In the genomic region with DNA sequence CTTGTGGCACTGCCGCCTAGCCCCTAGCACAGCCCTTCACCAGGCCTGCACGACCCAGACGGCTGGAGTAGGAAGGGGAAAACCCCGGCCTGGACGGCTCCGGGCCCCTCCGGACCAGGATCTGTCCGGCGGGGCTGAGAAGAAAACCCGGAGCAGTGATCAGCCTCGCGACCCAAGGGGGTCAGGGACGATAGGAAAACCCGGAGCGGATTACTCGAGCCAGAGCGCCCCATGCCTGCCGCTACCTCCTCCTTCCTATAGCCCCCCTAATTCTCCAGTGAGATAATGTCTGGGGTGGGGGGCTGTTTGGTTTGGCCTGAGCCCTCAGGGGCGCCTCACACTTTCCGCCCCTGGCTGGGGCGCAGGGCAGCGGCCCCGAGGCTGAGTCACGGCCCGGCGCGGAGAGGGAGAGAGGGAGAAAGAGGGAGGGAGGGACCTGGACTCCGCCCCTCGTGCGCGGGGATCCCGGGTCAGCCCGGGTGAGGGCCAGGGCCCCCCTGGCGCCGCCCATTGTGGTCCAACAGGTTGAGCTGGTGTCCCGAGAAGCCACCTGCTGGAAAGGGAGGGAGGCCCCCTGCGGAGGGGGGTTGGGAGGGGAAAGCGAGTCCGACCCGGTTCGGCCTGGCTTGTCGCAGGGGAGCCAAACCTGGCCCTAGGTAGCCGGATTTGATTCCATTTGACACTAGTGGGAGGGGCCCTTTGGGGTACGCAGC, we compare ENCODE assay signal across 8 cellular contexts. TPM values are rescaled to one million over a fixed set of nuclear protein-coding genes. Genes with fewer than 3 reads are reported as not detected.
DNase-seq lines count a peak whose midpoint lies in the region; ATAC-seq and TF ChIP-seq lines count a peak whose summit lies in the region.

No MANE protein-coding gene starts in this region.

- H3K27ac ChIP-seq in HCT116 (ENCODE audit: low read depth, low read length) (peak overlapping the region; percentile 99), temporal lobe (ENCODE audit: low read depth, low read length) (peak overlapping the region; percentile 94)

- no peaks in the 10 kb centered on the region for H3K9me2 ChIP-seq in HCT116 (ENCODE audit: insufficient read depth)

- no peak for TF ChIP-seq CTCF in HCT116 (IDR thresholded peaks at IDR 0.05 in 2 of 3, conservative IDR thresholded peaks at IDR 0.05 in 1 of 3; ENCODE audit: borderline replicate concordance in 1 of 3, insufficient read depth in 1 of 3, low read depth in 2 of 3, low read length in 2 of 3)

- no peak overlapping the region for H2AFZ ChIP-seq in HCT116 (ENCODE audit: low read depth, low read length, poor library complexity, severe bottlenecking)

- peaks cover 33% of the 10 kb centered on the region for H3K79me2 ChIP-seq in HCT116 (ENCODE audit: insufficient read depth, low read length)

- H3K27ac Mint-ChIP-seq in activated naive CD4-positive, alpha-beta T cell treated with anti-CD3 and anti-CD28 coated beads, Interleukin-2, amount 50 U/mL, for 72 hours, result peak overlapping the region; percentile 92

- peak; percentile 90 for DNase-seq in HCT116 (ENCODE audit: low read depth, low spot score)
- peak; percentile 86 for DNase-seq in NCI-H1092 (lab: John Stamatoyannopoulos, UW)
- peak; percentile 90 for DNase-seq in SKM-1 treated with dmso at 0.1 percent for 144 hours (lab: John Stamatoyannopoulos, UW; ENCODE audit: unreplicated experiment)
- DNase-seq in activated naive CD4-positive, alpha-beta T cell treated with anti-CD3 and anti-CD28 coated beads, Interleukin-2, amount 50 U/mL, for 72 hours (ENCODE audit: low spot score in 2 of 2), result peak; percentile 87 to 93
- peak; percentile 89 for DNase-seq in globus pallidus (ENCODE audit: low spot score)
- peak; percentile 82 for DNase-seq in occipital lobe (lab: John Stamatoyannopoulos, UW)

- H3K4me1 ChIP-seq in ES-I3 (ENCODE audit: insufficient read depth, low read length) (peaks cover 7% of the 10 kb centered on the region; the same call in 1 of the 2 replicates), HCT116 (ENCODE audit: control insufficient read depth in 1 of 2, insufficient read depth in 2 of 2, low read length in 2 of 2) (peaks cover 26 to 60% of the 10 kb centered on the region in 2 experiments)

- H3K4me2 ChIP-seq in HCT116 (ENCODE audit: low read length), result peak overlapping the region; percentile 96

- H3K9me3 Mint-ChIP-seq in activated naive CD4-positive, alpha-beta T cell treated with anti-CD3 and anti-CD28 coated beads, Interleukin-2, amount 50 U/mL, for 72 hours, result no peaks in the 10 kb centered on the region

- peak overlapping the region; percentile 85 to 98 for H3K4me3 ChIP-seq in HCT116 (replicated peaks in 1 of 2; ENCODE audit: low read depth in 1 of 2, low read length in 2 of 2)

- H3K36me3 ChIP-seq in ES-I3 (ENCODE audit: insufficient read depth, low read length) (no peaks in the 10 kb centered on the region), HCT116 (ENCODE audit: control insufficient read depth in 1 of 2, insufficient read depth in 2 of 2, low read length in 2 of 2) (no peaks in the 10 kb centered on the region; a peak in 1 of 4 replicates)

- no peaks in the 10 kb centered on the region for H4K20me1 ChIP-seq in HCT116 (ENCODE audit: insufficient read depth)

- H3K9me3 ChIP-seq in ES-I3 (ENCODE audit: control insufficient read depth, insufficient read depth, low read length) (no peaks in the 10 kb centered on the region), HCT116 (ENCODE audit: control insufficient read depth in 1 of 2, insufficient read depth in 1 of 2, low read depth in 1 of 2, low read length in 2 of 2) (no peaks in the 10 kb centered on the region)

- peak; percentile 58 for ATAC-seq in HCT116
- ATAC-seq in activated naive CD4-positive, alpha-beta T cell treated with anti-CD3 and anti-CD28 coated beads, Interleukin-2, amount 50 U/mL, for 72 hours, result peak; percentile 59 to 71

- H3K9ac ChIP-seq in ES-I3 (ENCODE audit: low read depth, low read length), result peak overlapping the region; percentile 89
- peak overlapping the region; percentile 91 for H3K9ac ChIP-seq in HCT116 (ENCODE audit: low read length)

- no peaks in the 10 kb centered on the region for H3K27me3 ChIP-seq in HCT116 (ENCODE audit: insufficient read depth, low read length)

- H3K36me3 Mint-ChIP-seq in activated naive CD4-positive, alpha-beta T cell treated with anti-CD3 and anti-CD28 coated beads, Interleukin-2, amount 50 U/mL, for 72 hours, result peaks cover 10 to 16% of the 10 kb centered on the region in 2 donors

- no TSS peak for BruUV-seq in HCT116 (replicated peaks; lab: Mats Ljungman, UMichigan)

- peak; percentile 10 for TF ChIP-seq POLR2A in HCT116 (IDR thresholded peaks at IDR 0.05; ENCODE audit: borderline replicate concordance, extremely low read depth, insufficient read depth, insufficient read length)

- RAD21 ChIA-PET in HCT116 (lab: Charles Lee; ENCODE audit: low non-redundant PET in 1 of 2, low total read pairs in 2 of 2, uncharacterized antibody in 2 of 2, unreplicated experiment in 2 of 2), result interaction anchor here in 1 of 2 experiments (0.6 kb wide), 1 partner anchor 69 kb away, joined by 4 read pairs; no protein-coding TSS in a partner anchor

- intact Hi-C loops in HCT116 (cut with micrococcal nuclease), result loop anchor here (1.0 to 5.0 kb wide), 2 partner anchors 27 to 51 kb away; partner anchors contain the start of genes ADAM15 and CKS1B

- CTCF ChIA-PET in HCT116 (lab: Charles Lee), result interaction anchor here (0.9 to 2.6 kb wide), 10 partner anchors 15 to 556 kb away, joined by 3 to 25 read pairs (median 3); partner anchors contain the start of genes ADAM15, FLAD1, PYGO2 and SHC1

- POLR2A ChIA-PET in HCT116 (lab: Charles Lee), result interaction anchor here (0.7 to 2.5 kb wide), 8 partner anchors 11 to 67 kb away, joined by 3 to 22 read pairs (median 3); partner anchors contain the start of genes FLAD1 and SHC1

- TF ChIP-seq RAD21 in HCT116 (IDR thresholded peaks at IDR 0.05; ENCODE audit: low read depth), result no peak

TF ChIP-seq in HCT116, 20 proteins besides CTCF, POLR2A, EP300 and RAD21:
- TF ChIP-seq SIN3A (IDR thresholded peaks at IDR 0.05; ENCODE audit: low read depth) (no peak), POLR2AphosphoS5 (IDR thresholded peaks at IDR 0.05; ENCODE audit: low read depth, low read length) (peak; percentile 82), YY1 (IDR thresholded peaks at IDR 0.05; ENCODE audit: extremely low read depth, insufficient replicate concordance, low read depth, low read length) (peak; percentile 71), ZFX (IDR thresholded peaks at IDR 0.05) (no peak)

RNA-seq across cellular contexts. Expression of gene ZBTB7B, which starts 1.7 kb away (rescaled TPM):
- total RNA-seq in HCT116 (2021; ENCODE audit: unreplicated experiment) (57.0 TPM), occipital lobe (1.7 TPM), temporal lobe (1.5 TPM)
- polyA plus RNA-seq in HCT116 (2012), result 42.3 and 47.5 TPM in 2 replicates
- total RNA-seq in activated naive CD4-positive, alpha-beta T cell treated with anti-CD3 and anti-CD28 coated beads, Interleukin-2, amount 50 U/mL, for 72 hours, result 100 to 1,000 TPM in 1 of 2 donors, 10 to 100 TPM in 1; 97.4 to 184 TPM

RNA-seq across cellular contexts. Expression of gene LENEP, which starts 7.5 kb away (rescaled TPM):
- total RNA-seq in HCT116 (2021; ENCODE audit: unreplicated experiment) (0.42 TPM), occipital lobe (2.7 TPM), temporal lobe (not detected)
- polyA plus RNA-seq in HCT116 (2012), result 0.31 TPM in 1 of 2 replicates, not detected in the other
- under 1 TPM; 0.66 to 0.68 TPM for total RNA-seq in activated naive CD4-positive, alpha-beta T cell treated with anti-CD3 and anti-CD28 coated beads, Interleukin-2, amount 50 U/mL, for 72 hours

RNA-seq across cellular contexts. Expression of gene FLAD1, which starts 17.7 kb away (rescaled TPM):
- total RNA-seq in HCT116 (2021; ENCODE audit: unreplicated experiment) (58.4 TPM), occipital lobe (17.2 TPM), temporal lobe (9.8 TPM)
- 49.9 and 53.7 TPM in 2 replicates for polyA plus RNA-seq in HCT116 (2012)
- 10 to 100 TPM; 40.8 to 41.9 TPM for total RNA-seq in activated naive CD4-positive, alpha-beta T cell treated with anti-CD3 and anti-CD28 coated beads, Interleukin-2, amount 50 U/mL, for 72 hours

RNA-seq across cellular contexts. Expression of gene CKS1B, which starts 26.4 kb away (rescaled TPM):
- total RNA-seq in HCT116 (2021; ENCODE audit: unreplicated experiment) (229 TPM), occipital lobe (12.2 TPM), temporal lobe (11.8 TPM)
- 490 and 557 TPM in 2 replicates for polyA plus RNA-seq in HCT116 (2012)
- total RNA-seq in activated naive CD4-positive, alpha-beta T cell treated with anti-CD3 and anti-CD28 coated beads, Interleukin-2, amount 50 U/mL, for 72 hours, result 100 to 1,000 TPM; 202 to 308 TPM

RNA-seq across cellular contexts. Expression of gene SHC1, which starts 30.3 kb away (rescaled TPM):
- total RNA-seq in HCT116 (2021; ENCODE audit: unreplicated experiment) (148 TPM), occipital lobe (10.0 TPM), temporal lobe (7.4 TPM)
- polyA plus RNA-seq in HCT116 (2012), result 135 and 142 TPM in 2 replicates
- total RNA-seq in activated naive CD4-positive, alpha-beta T cell treated with anti-CD3 and anti-CD28 coated beads, Interleukin-2, amount 50 U/mL, for 72 hours, result 10 to 100 TPM; 50.3 to 76.2 TPM

Comparison
In these comparisons a context has a peak if more than half of its experiments do, and no peak if none do; other contexts are left out.
1. Peak in every context shown above with its lines: DNase-seq, ATAC-seq, H3K4me3 ChIP-seq and H3K27ac ChIP-seq.
2. RNA of gene ZBTB7B, which starts 1.7 kb away (total RNA-seq): 97.4 to 184 TPM in activated naive CD4-positive, alpha-beta T cell treated with anti-CD3 and anti-CD28 coated beads, Interleukin-2, amount 50 U/mL, for 72 hours and 57.0 TPM in HCT116 (single experiment); 1.7 TPM in occipital lobe (single experiment) and 1.5 TPM in temporal lobe (single experiment); every median in the first group is over 10 times any median in the second.